24 cellular contexts compared by ENCODE assay signal in genomic region chr2:232597362-232598079, GRCh38. TPM values are rescaled to one million over a fixed set of nuclear protein-coding genes. Genes with fewer than 3 reads are reported as not detected.
DNase-seq lines count a peak whose midpoint lies in the region; ATAC-seq, FAIRE-seq and TF ChIP-seq lines count a peak whose summit lies in the region.
"Had no signal": no experiment of that assay in that cellular context is flagged by ENCODE, and none has a peak within 500 bp of the region (broad histone marks: within the 10 kb centered on the region; RNA-seq: fewer than 3 reads in every experiment).

No MANE protein-coding gene starts in this region.

- H3K79me2 ChIP-seq in HepG2 (ENCODE audit: insufficient read depth, low read length) = no peaks in the 10 kb centered on the region

- BruUV-seq in HepG2 (replicated peaks; lab: Mats Ljungman, UMichigan) = no TSS peak

- TF ChIP-seq CTCF in HepG2 (CRISPR knock-in tag; IDR thresholded peaks at IDR 0.05) (no peak), right lobe of liver (IDR thresholded peaks at IDR 0.05) (no peak), WTC11 (IDR thresholded peaks at IDR 0.05) (no peak), nephron progenitor cell (IDR thresholded peaks at IDR 0.05) (no peak)

- H3K4me1 Mint-ChIP-seq in WTC11 = 0 out of 2 replicates have a peak, but pooled peaks cover 2% of the 10 kb centered on the region
- no peaks in the 10 kb centered on the region for H3K4me1 Mint-ChIP-seq in activated CD8-positive, alpha-beta T cell treated with anti-CD3 and anti-CD28 coated beads, Interleukin-2, amount 10 ng/mL, durations not matched to agents 7 days and 5 days (ENCODE audit: low read depth)
- peaks cover 7% of the 10 kb centered on the region for H3K4me1 Mint-ChIP-seq in nephron progenitor cell
- H3K4me1 Mint-ChIP-seq: CD14-positive monocyte; CD4-positive, alpha-beta memory T cell; CD4-positive, CD25-positive, alpha-beta regulatory T cell had no signal

- H3K27me3 Mint-ChIP-seq in WTC11 (ENCODE audit: low read depth) = no peaks in the 10 kb centered on the region
- no peaks in the 10 kb centered on the region for H3K27me3 Mint-ChIP-seq in activated CD8-positive, alpha-beta T cell treated with anti-CD3 and anti-CD28 coated beads, Interleukin-2, amount 10 ng/mL, durations not matched to agents 7 days and 5 days (ENCODE audit: low read depth)
- peaks cover 31% of the 10 kb centered on the region for H3K27me3 Mint-ChIP-seq in nephron progenitor cell (ENCODE audit: low read depth, poor library complexity)
- H3K27me3 Mint-ChIP-seq: CD4-positive, alpha-beta memory T cell had no signal

- H3K4me3 ChIP-seq in HepG2 (replicated peaks in 1 of 3; ENCODE audit: insufficient read depth in 1 of 3, low read depth in 2 of 3, low read length in 3 of 3) = no peak overlapping the region
- no peak overlapping the region for H3K4me3 ChIP-seq in right lobe of liver
- H3K4me3 ChIP-seq: BLaER1 had no signal

- H3K9ac ChIP-seq in HepG2 (ENCODE audit: insufficient read depth, low read depth, low read length) = no peak overlapping the region
- H3K9ac ChIP-seq: BLaER1 had no signal

- 45% methylated on average over 7 of the region's 7 CpGs for WGBS in HepG2 (ENCODE audit: low lambda C conversion rate)
- WGBS in right lobe of liver (ENCODE audit: insufficient coverage, low coverage, low lambda C conversion rate, missing lambda C conversion rate) = 97% methylated on average over 6 of the region's 7 CpGs

- no peak for TF ChIP-seq POLR2A in HepG2 (IDR thresholded peaks at IDR 0.05; ENCODE audit: insufficient read depth in 1 of 2, low read depth in 2 of 2, low read length in 2 of 2)
- no peak for TF ChIP-seq POLR2A in right lobe of liver (IDR thresholded peaks at IDR 0.05)

- H3K36me3 ChIP-seq in HepG2 (replicated peaks in 1 of 2; ENCODE audit: control insufficient read depth in 1 of 2, insufficient read depth in 2 of 2, low read length in 2 of 2) (no peaks in the 10 kb centered on the region), right lobe of liver (no peaks in the 10 kb centered on the region)
- H3K36me3 ChIP-seq: BE2C, BLaER1 had no signal

- in situ Hi-C loops in HepG2 (cut with HindIII; ENCODE audit: extremely low pct_ligation_motif_present, low pct_unique_long_range_greater_than_20kb) = no loop called here

- TF ChIP-seq RAD21 in HepG2 (CRISPR knock-in tag; IDR thresholded peaks at IDR 0.05) = no peak

- no peaks in the 10 kb centered on the region for H3K9me3 ChIP-seq in HepG2 (ENCODE audit: low read length)
- H3K9me3 ChIP-seq in right lobe of liver = no peaks in the 10 kb centered on the region
- H3K9me3 ChIP-seq: BE2C, BLaER1, Caco-2 had no signal

- no peak overlapping the region for H3K4me3 Mint-ChIP-seq in WTC11
- H3K4me3 Mint-ChIP-seq in activated CD8-positive, alpha-beta T cell treated with anti-CD3 and anti-CD28 coated beads, Interleukin-2, amount 10 ng/mL, durations not matched to agents 7 days and 5 days = no peak overlapping the region
- no peak overlapping the region for H3K4me3 Mint-ChIP-seq in nephron progenitor cell
- H3K4me3 Mint-ChIP-seq: CD14-positive monocyte; CD4-positive, alpha-beta memory T cell; CD4-positive, CD25-positive, alpha-beta regulatory T cell had no signal

- no peaks in the 10 kb centered on the region; a peak in 1 of 5 replicates for H3K27me3 ChIP-seq in HepG2 (ENCODE audit: control insufficient read depth in 1 of 2, insufficient read depth in 2 of 2, low read length in 2 of 2)
- no peaks in the 10 kb centered on the region for H3K27me3 ChIP-seq in right lobe of liver
- H3K27me3 ChIP-seq: BE2C, BLaER1 had no signal

- H3K9me3 Mint-ChIP-seq in WTC11 = peaks cover 5% of the 10 kb centered on the region
- H3K9me3 Mint-ChIP-seq in activated CD8-positive, alpha-beta T cell treated with anti-CD3 and anti-CD28 coated beads, Interleukin-2, amount 10 ng/mL, durations not matched to agents 7 days and 5 days (ENCODE audit: insufficient read depth) = no peaks in the 10 kb centered on the region
- no peaks in the 10 kb centered on the region for H3K9me3 Mint-ChIP-seq in nephron progenitor cell
- H3K9me3 Mint-ChIP-seq: CD14-positive monocyte; CD4-positive, alpha-beta memory T cell had no signal

- CTCF ChIA-PET in HepG2 (lab: Yijun Ruan, JAX; ENCODE audit: low intra/inter-chr PET ratio, low total read pairs) = no interaction called here
- CTCF ChIA-PET in WTC11 (lab: Charles Lee) = no interaction called here
- CTCF ChIA-PET in activated CD8-positive, alpha-beta T cell treated with anti-CD3 and anti-CD28 coated beads, Interleukin-2, amount 10 ng/mL, durations not matched to agents 7 days and 5 days (lab: Charles Lee) = no interaction called here

- H3K36me3 Mint-ChIP-seq in WTC11 (no peaks in the 10 kb centered on the region), nephron progenitor cell (ENCODE audit: low read depth) (no peaks in the 10 kb centered on the region)
- no peaks in the 10 kb centered on the region for H3K36me3 Mint-ChIP-seq in activated CD8-positive, alpha-beta T cell treated with anti-CD3 and anti-CD28 coated beads, Interleukin-2, amount 10 ng/mL, durations not matched to agents 7 days and 5 days (ENCODE audit: low read depth)
- H3K36me3 Mint-ChIP-seq: CD14-positive monocyte; CD4-positive, CD25-positive, alpha-beta regulatory T cell had no signal

- FAIRE-seq in HepG2 (lab: Jason Lieb, UNC) = no peak
- FAIRE-seq: A204.1, D721Med, G401.6, GM12891, GM19239 had no signal

- ATAC-seq in HepG2 (no peak), right lobe of liver (no peak), WTC11 (no peak)
- ATAC-seq in activated CD8-positive, alpha-beta T cell treated with anti-CD3 and anti-CD28 coated beads, Interleukin-2, amount 10 ng/mL, durations not matched to agents 7 days and 5 days = no peak

- no peak for TF ChIP-seq EP300 in HepG2 (IDR thresholded peaks at IDR 0.05; ENCODE audit: low read depth in 2 of 2, low read length in 2 of 2)
- TF ChIP-seq EP300 in HepG2 (CRISPR knock-in tag; IDR thresholded peaks at IDR 0.05; ENCODE audit: borderline replicate concordance) = no peak

- no peak for DNase-seq in HepG2 (ENCODE audit: low spot score)
- no peak for DNase-seq in right lobe of liver
- no peak for DNase-seq in WTC11 (ENCODE audit: low spot score)
- no peak for DNase-seq in activated CD8-positive, alpha-beta T cell treated with anti-CD3 and anti-CD28 coated beads, Interleukin-2, amount 10 ng/mL, durations not matched to agents 7 days and 5 days
- no peak for DNase-seq in nephron progenitor cell
- DNase-seq: 8988T; ACHN; BE2C; C1 segment of cervical spinal cord; Caco-2; Calu3; CD4-positive, alpha-beta memory T cell; CD4-positive, CD25-positive, alpha-beta regulatory T cell; DMS79 treated with DMSO at 0.1 percent for 48 hours; GF-D8 had no signal

- H3K27ac Mint-ChIP-seq in WTC11 = no peak overlapping the region
- H3K27ac Mint-ChIP-seq in activated CD8-positive, alpha-beta T cell treated with anti-CD3 and anti-CD28 coated beads, Interleukin-2, amount 10 ng/mL, durations not matched to agents 7 days and 5 days = no peak overlapping the region
- H3K27ac Mint-ChIP-seq in nephron progenitor cell = no peak overlapping the region
- H3K27ac Mint-ChIP-seq: CD14-positive monocyte; CD4-positive, alpha-beta memory T cell; CD4-positive, CD25-positive, alpha-beta regulatory T cell had no signal

- intact Hi-C loops in HepG2 (cut with micrococcal nuclease; ENCODE audit: unreplicated experiment) (no loop called here), right lobe of liver (cut with DNase I) (no loop called here)

- POLR2A ChIA-PET in HepG2 (lab: Yijun Ruan, JAX) (no interaction called here), WTC11 (lab: Charles Lee) (no interaction called here)
- POLR2A ChIA-PET in activated CD8-positive, alpha-beta T cell treated with anti-CD3 and anti-CD28 coated beads, Interleukin-2, amount 10 ng/mL, durations not matched to agents 7 days and 5 days (lab: Charles Lee) = no interaction called here

- H3K4me1 ChIP-seq in HepG2 (ENCODE audit: insufficient read depth, low read length) (no peaks in the 10 kb centered on the region; the same call in 1 of the 2 replicates), right lobe of liver (no peaks in the 10 kb centered on the region)
- H3K4me1 ChIP-seq: BE2C, BLaER1, Caco-2 had no signal

- no peak overlapping the region for H2AFZ ChIP-seq in HepG2 (ENCODE audit: low read length)

- no peak overlapping the region for H3K27ac ChIP-seq in HepG2 (ENCODE audit: extremely low read length, insufficient read depth, low read length)
- H3K27ac ChIP-seq in right lobe of liver = no peak overlapping the region
- H3K27ac ChIP-seq: BLaER1 had no signal

- no peaks in the 10 kb centered on the region for H4K20me1 ChIP-seq in HepG2 (ENCODE audit: insufficient read depth, low read length)
- H4K20me1 ChIP-seq: BLaER1 had no signal

- no peak overlapping the region for H3K4me2 ChIP-seq in HepG2 (ENCODE audit: low read depth, low read length)
- H3K4me2 ChIP-seq: BLaER1 had no signal

RNA-seq across cellular contexts. Expression of gene EFHD1, which starts 35.9 kb away (rescaled TPM):
- total RNA-seq in HepG2 (2016; rRNA removed; fragmentation: Illumina TruSeq; extraction: Trizol) (0.09 and 0.17 TPM in 2 replicates), right lobe of liver (10 to 100 TPM in 4 of 6 experiments, 1 to 10 TPM in 2; 7.3 to 30.3 (median 10.7) TPM), WTC11 (2021) (5.4 to 6.8 TPM (median 6.1 TPM) in 3 replicates)
- total RNA-seq in HepG2 (2016; cell fraction: cytosol; rRNA removed; fragmentation: Illumina TruSeq; extraction: Trizol; ENCODE audit: low read depth) = not detected in 2 replicates
- 0.19 TPM in 1 of 2 replicates, not detected in the other for total RNA-seq in HepG2 (2016; cell fraction: insoluble cytoplasmic fraction; rRNA removed; fragmentation: Illumina TruSeq; extraction: Trizol)
- 0.14 and 0.19 TPM in 2 replicates for total RNA-seq in HepG2 (2016; cell fraction: membrane; rRNA removed; fragmentation: Illumina TruSeq; extraction: Trizol)
- total RNA-seq in HepG2 (2016; cell fraction: nucleus; rRNA removed; fragmentation: Illumina TruSeq; extraction: Trizol) = 0.25 TPM in 1 of 2 replicates, not detected in the other
- 0.24 TPM in 1 of 2 replicates, not detected in the other for polyA plus RNA-seq in HepG2 (2011; rRNA removed)
- polyA plus RNA-seq in HepG2 (2011; cell fraction: cytosol; rRNA removed) = 0.19 and 0.21 TPM in 2 replicates
- polyA plus RNA-seq in HepG2 (2011; cell fraction: nucleus; rRNA removed) = 0.19 TPM in 1 of 2 replicates, not detected in the other
- 0.51 and 0.62 TPM in 2 replicates for polyA plus RNA-seq in HepG2 (2012)
- not detected in 2 replicates for polyA plus RNA-seq in HepG2 (2016; cell fraction: cytosol; fragmentation: Illumina TruSeq; extraction: Trizol; ENCODE audit: low read depth)
- polyA plus RNA-seq in HepG2 (2016; cell fraction: insoluble cytoplasmic fraction; fragmentation: Illumina TruSeq; extraction: Trizol; ENCODE audit: low read depth) = 0.23 and 0.31 TPM in 2 replicates
- polyA plus RNA-seq in HepG2 (2016; cell fraction: membrane; fragmentation: Illumina TruSeq; extraction: Trizol; ENCODE audit: low read depth) = 0.17 and 0.29 TPM in 2 replicates
- 0.20 TPM in 1 of 2 replicates, not detected in the other for polyA plus RNA-seq in HepG2 (2016; cell fraction: nucleus; fragmentation: Illumina TruSeq; extraction: Trizol; ENCODE audit: insufficient read depth, low read depth)
- polyA minus RNA-seq in HepG2 (2011; rRNA and poly(A)+ RNA removed; ENCODE audit: low replicate concordance) = 0.16 and 0.32 TPM in 2 replicates
- polyA minus RNA-seq in HepG2 (2011; cell fraction: cytosol; rRNA and poly(A)+ RNA removed) = not detected in 2 replicates
- polyA minus RNA-seq in HepG2 (2011; cell fraction: nucleus; rRNA and poly(A)+ RNA removed) = not detected in 2 replicates
- total RNA-seq in activated CD8-positive, alpha-beta T cell treated with anti-CD3 and anti-CD28 coated beads, Interleukin-2, amount 10 ng/mL, durations not matched to agents 7 days and 5 days = 1 to 10 TPM; 6.0 to 6.6 TPM
- polyA plus RNA-seq: CD14-positive monocyte had no signal

RNA-seq across cellular contexts. Expression of gene EIF4E2, which starts 47.0 kb away (rescaled TPM):
- total RNA-seq in HepG2 (2016; rRNA removed; fragmentation: Illumina TruSeq; extraction: Trizol) (101 and 128 TPM in 2 replicates), right lobe of liver (10 to 100 TPM; 24.3 to 47.7 (median 42.0) TPM), WTC11 (2021) (90.6 to 97.8 TPM (median 95.9 TPM) in 3 replicates)
- total RNA-seq in HepG2 (2016; cell fraction: cytosol; rRNA removed; fragmentation: Illumina TruSeq; extraction: Trizol; ENCODE audit: low read depth) = 29.6 and 31.9 TPM in 2 replicates
- total RNA-seq in HepG2 (2016; cell fraction: insoluble cytoplasmic fraction; rRNA removed; fragmentation: Illumina TruSeq; extraction: Trizol) = 108 and 125 TPM in 2 replicates
- 48.3 and 55.2 TPM in 2 replicates for total RNA-seq in HepG2 (2016; cell fraction: membrane; rRNA removed; fragmentation: Illumina TruSeq; extraction: Trizol)
- total RNA-seq in HepG2 (2016; cell fraction: nucleus; rRNA removed; fragmentation: Illumina TruSeq; extraction: Trizol) = 54.3 and 63.2 TPM in 2 replicates
- polyA plus RNA-seq in HepG2 (2011; rRNA removed) = 25.0 and 30.3 TPM in 2 replicates
- polyA plus RNA-seq in HepG2 (2011; cell fraction: cytosol; rRNA removed) = 27.2 and 34.2 TPM in 2 replicates
- 33.9 and 49.1 TPM in 2 replicates for polyA plus RNA-seq in HepG2 (2011; cell fraction: nucleus; rRNA removed)
- polyA plus RNA-seq in HepG2 (2012) = 68.3 and 79.6 TPM in 2 replicates
- 33.6 and 34.9 TPM in 2 replicates for polyA plus RNA-seq in HepG2 (2016; cell fraction: cytosol; fragmentation: Illumina TruSeq; extraction: Trizol; ENCODE audit: low read depth)
- 140 and 153 TPM in 2 replicates for polyA plus RNA-seq in HepG2 (2016; cell fraction: insoluble cytoplasmic fraction; fragmentation: Illumina TruSeq; extraction: Trizol; ENCODE audit: low read depth)
- polyA plus RNA-seq in HepG2 (2016; cell fraction: membrane; fragmentation: Illumina TruSeq; extraction: Trizol; ENCODE audit: low read depth) = 39.6 and 46.6 TPM in 2 replicates
- 78.2 and 79.4 TPM in 2 replicates for polyA plus RNA-seq in HepG2 (2016; cell fraction: nucleus; fragmentation: Illumina TruSeq; extraction: Trizol; ENCODE audit: insufficient read depth, low read depth)
- 14.0 and 21.7 TPM in 2 replicates for polyA minus RNA-seq in HepG2 (2011; rRNA and poly(A)+ RNA removed; ENCODE audit: low replicate concordance)
- polyA minus RNA-seq in HepG2 (2011; cell fraction: cytosol; rRNA and poly(A)+ RNA removed) = 12.3 and 14.2 TPM in 2 replicates
- polyA minus RNA-seq in HepG2 (2011; cell fraction: nucleus; rRNA and poly(A)+ RNA removed) = 73.8 and 82.7 TPM in 2 replicates
- 10 to 100 TPM; 68.5 to 76.7 TPM for total RNA-seq in activated CD8-positive, alpha-beta T cell treated with anti-CD3 and anti-CD28 coated beads, Interleukin-2, amount 10 ng/mL, durations not matched to agents 7 days and 5 days

RNA-seq across cellular contexts. Expression of gene TIGD1, which starts 47.2 kb away (rescaled TPM):
- total RNA-seq in HepG2 (2016; rRNA removed; fragmentation: Illumina TruSeq; extraction: Trizol) (4.3 and 9.5 TPM in 2 replicates), right lobe of liver (1 to 10 TPM in 3 of 6 experiments, under 1 TPM in 3; 0.68 to 1.5 (median 1.0) TPM), WTC11 (2021) (5.2 to 9.0 TPM (median 6.1 TPM) in 3 replicates)
- total RNA-seq in HepG2 (2016; cell fraction: cytosol; rRNA removed; fragmentation: Illumina TruSeq; extraction: Trizol; ENCODE audit: low read depth) = 2.2 and 3.3 TPM in 2 replicates
- 3.3 and 9.6 TPM in 2 replicates for total RNA-seq in HepG2 (2016; cell fraction: insoluble cytoplasmic fraction; rRNA removed; fragmentation: Illumina TruSeq; extraction: Trizol)
- 3.5 and 3.7 TPM in 2 replicates for total RNA-seq in HepG2 (2016; cell fraction: membrane; rRNA removed; fragmentation: Illumina TruSeq; extraction: Trizol)
- total RNA-seq in HepG2 (2016; cell fraction: nucleus; rRNA removed; fragmentation: Illumina TruSeq; extraction: Trizol) = 21.5 and 23.5 TPM in 2 replicates
- polyA plus RNA-seq in HepG2 (2011; rRNA removed) = 3.5 and 4.1 TPM in 2 replicates
- 1.5 and 2.4 TPM in 2 replicates for polyA plus RNA-seq in HepG2 (2011; cell fraction: cytosol; rRNA removed)
- polyA plus RNA-seq in HepG2 (2011; cell fraction: nucleus; rRNA removed) = 9.8 and 13.9 TPM in 2 replicates
- polyA plus RNA-seq in HepG2 (2012) = 3.0 and 5.2 TPM in 2 replicates
- 0.81 and 0.84 TPM in 2 replicates for polyA plus RNA-seq in HepG2 (2016; cell fraction: cytosol; fragmentation: Illumina TruSeq; extraction: Trizol; ENCODE audit: low read depth)
- 2.8 and 3.7 TPM in 2 replicates for polyA plus RNA-seq in HepG2 (2016; cell fraction: insoluble cytoplasmic fraction; fragmentation: Illumina TruSeq; extraction: Trizol; ENCODE audit: low read depth)
- polyA plus RNA-seq in HepG2 (2016; cell fraction: membrane; fragmentation: Illumina TruSeq; extraction: Trizol; ENCODE audit: low read depth) = 1.3 and 1.4 TPM in 2 replicates
- polyA plus RNA-seq in HepG2 (2016; cell fraction: nucleus; fragmentation: Illumina TruSeq; extraction: Trizol; ENCODE audit: insufficient read depth, low read depth) = 10.9 and 11.9 TPM in 2 replicates
- polyA minus RNA-seq in HepG2 (2011; rRNA and poly(A)+ RNA removed; ENCODE audit: low replicate concordance) = 4.3 and 8.7 TPM in 2 replicates
- polyA minus RNA-seq in HepG2 (2011; cell fraction: cytosol; rRNA and poly(A)+ RNA removed) = 1.8 and 2.4 TPM in 2 replicates
- 59.7 and 61.4 TPM in 2 replicates for polyA minus RNA-seq in HepG2 (2011; cell fraction: nucleus; rRNA and poly(A)+ RNA removed)
- total RNA-seq in activated CD8-positive, alpha-beta T cell treated with anti-CD3 and anti-CD28 coated beads, Interleukin-2, amount 10 ng/mL, durations not matched to agents 7 days and 5 days = 1 to 10 TPM; 7.5 to 7.7 TPM

RNA-seq across cellular contexts. Expression of gene CHRNG, which starts 58.0 kb away (rescaled TPM):
- total RNA-seq in HepG2 (2016; rRNA removed; fragmentation: Illumina TruSeq; extraction: Trizol) = not detected in 2 replicates
- not detected in 2 replicates for total RNA-seq in HepG2 (2016; cell fraction: cytosol; rRNA removed; fragmentation: Illumina TruSeq; extraction: Trizol; ENCODE audit: low read depth)
- total RNA-seq in HepG2 (2016; cell fraction: insoluble cytoplasmic fraction; rRNA removed; fragmentation: Illumina TruSeq; extraction: Trizol) = not detected in 2 replicates
- total RNA-seq in HepG2 (2016; cell fraction: membrane; rRNA removed; fragmentation: Illumina TruSeq; extraction: Trizol) = not detected in 2 replicates
- total RNA-seq in HepG2 (2016; cell fraction: nucleus; rRNA removed; fragmentation: Illumina TruSeq; extraction: Trizol) = not detected in 2 replicates
- not detected in 2 replicates for polyA plus RNA-seq in HepG2 (2011; rRNA removed)
- polyA plus RNA-seq in HepG2 (2011; cell fraction: cytosol; rRNA removed) = not detected in 2 replicates
- not detected in 2 replicates for polyA plus RNA-seq in HepG2 (2011; cell fraction: nucleus; rRNA removed)
- polyA plus RNA-seq in HepG2 (2012) = 0.05 and 0.21 TPM in 2 replicates
- not detected in 2 replicates for polyA plus RNA-seq in HepG2 (2016; cell fraction: cytosol; fragmentation: Illumina TruSeq; extraction: Trizol; ENCODE audit: low read depth)
- polyA plus RNA-seq in HepG2 (2016; cell fraction: insoluble cytoplasmic fraction; fragmentation: Illumina TruSeq; extraction: Trizol; ENCODE audit: low read depth) = not detected in 2 replicates
- polyA plus RNA-seq in HepG2 (2016; cell fraction: membrane; fragmentation: Illumina TruSeq; extraction: Trizol; ENCODE audit: low read depth) = not detected in 2 replicates
- not detected in 2 replicates for polyA plus RNA-seq in HepG2 (2016; cell fraction: nucleus; fragmentation: Illumina TruSeq; extraction: Trizol; ENCODE audit: insufficient read depth, low read depth)
- polyA minus RNA-seq in HepG2 (2011; rRNA and poly(A)+ RNA removed; ENCODE audit: low replicate concordance) = not detected in 2 replicates
- polyA minus RNA-seq in HepG2 (2011; cell fraction: cytosol; rRNA and poly(A)+ RNA removed) = not detected in 2 replicates
- not detected in 2 replicates for polyA minus RNA-seq in HepG2 (2011; cell fraction: nucleus; rRNA and poly(A)+ RNA removed)
- total RNA-seq in right lobe of liver = not detected
- total RNA-seq in WTC11 (2021) = 0.20 TPM in 1 of 3 replicates, not detected in the others
- not detected for total RNA-seq in activated CD8-positive, alpha-beta T cell treated with anti-CD3 and anti-CD28 coated beads, Interleukin-2, amount 10 ng/mL, durations not matched to agents 7 days and 5 days
- total RNA-seq: A673; Caco-2; Calu3; CD4-positive, alpha-beta memory T cell; CD4-positive, CD25-positive, alpha-beta regulatory T cell had no signal
- polyA plus RNA-seq: AG04450; CD14-positive monocyte; CD4-positive, alpha-beta memory T cell had no signal

Comparison
In these comparisons a context has a peak if more than half of its experiments do, and no peak if none do; other contexts are left out.
1. Of the 50 proteins assayed by ChIP-seq in both HepG2 and WTC11: peak only in HepG2: none; only in WTC11: none; in both: ZNF121; in neither: 49.